In genomic region chr12:62813031-62813829, GRCh38 we compare ENCODE assay signal across 8 cellular contexts.
DNase-seq lines count a peak whose midpoint lies in the region; ATAC-seq and TF ChIP-seq lines count a peak whose summit lies in the region.

No MANE protein-coding gene starts in this region.

- no peak overlapping the region for H2BK5ac ChIP-seq in IMR-90 (ENCODE audit: low read depth, low read length, poor library complexity, severe bottlenecking)

- no peak overlapping the region for H4K5ac ChIP-seq in IMR-90 (ENCODE audit: low read depth, low read length)

- dilution Hi-C loops in IMR-90 (cut with HindIII; ENCODE audit: low sequenced_read_pairs, unreplicated experiment): no loop called here

- H3K27me3 ChIP-seq in IMR-90 (ENCODE audit: control insufficient read depth, insufficient read depth, low read length) (peaks cover 20% of the 10 kb centered on the region), lung (ENCODE audit: control insufficient read depth, insufficient read depth) (no peaks in the 10 kb centered on the region)

- H3K9me3 ChIP-seq in IMR-90 (ENCODE audit: control insufficient read depth, insufficient read depth, low read length) (no peaks in the 10 kb centered on the region), lung (ENCODE audit: control insufficient read depth in 2 of 2, insufficient read depth in 1 of 2, low read length in 1 of 2) (no peaks in the 10 kb centered on the region)

- peak overlapping the region; percentile 90 for H2AFZ ChIP-seq in IMR-90 (replicated peaks; ENCODE audit: low read length, poor library complexity)

- no CpG with 5 or more reads among the region's 18 CpGs for WGBS in IMR-90 (ENCODE audit: extremely low coverage in 2 of 2, insufficient read length in 1 of 2), 2 experiments
- 8 to 10% methylated on average over 18 of the region's 18 CpGs for WGBS in lung, 2 donors

- H3K4me1 ChIP-seq in IMR-90 (ENCODE audit: control insufficient read depth, insufficient read depth, low read length) (no peaks in the 10 kb centered on the region), lung (ENCODE audit: control insufficient read depth in 2 of 2, insufficient read depth in 2 of 2, low read length in 2 of 2) (peaks cover 4 to 5% of the 10 kb centered on the region in 2 donors)

- H3K23ac ChIP-seq in IMR-90 (ENCODE audit: low read depth, low read length): no peak overlapping the region

- H3K27ac ChIP-seq in IMR-90 (ENCODE audit: insufficient read depth, low read length): no peak overlapping the region
- no peak overlapping the region for H3K27ac ChIP-seq in lung (ENCODE audit: low read depth in 1 of 2, low read length in 1 of 2)

- H3K4me2 ChIP-seq in IMR-90 (ENCODE audit: low read depth, low read length): peak overlapping the region; percentile 95

- H2AK9ac ChIP-seq in IMR-90 (replicated peaks; ENCODE audit: low read depth, low read length, poor library complexity): peak overlapping the region; percentile 11

- intact Hi-C loops in IMR-90 (cut with micrococcal nuclease): loop anchor here (1.0 to 5.0 kb wide), 3 partner anchors 121 to 376 kb away; no protein-coding TSS in a partner anchor

- POLR2A ChIA-PET in IMR-90 (lab: Charles Lee; ENCODE audit: unreplicated experiment): interaction anchor here (0.5 kb wide), 1 partner anchor 511 kb away, joined by 4 read pairs; no protein-coding TSS in a partner anchor

- no peak overlapping the region for H3K18ac ChIP-seq in IMR-90 (ENCODE audit: low read depth, low read length)

- no peak overlapping the region for H3K14ac ChIP-seq in IMR-90 (replicated peaks; ENCODE audit: low read depth, low read length)

- H4K91ac ChIP-seq in IMR-90 (ENCODE audit: insufficient read depth, low read depth, low read length): no peak overlapping the region

- DNase-seq in AG10803 (ENCODE audit: low read depth): peak; percentile 75
- DNase-seq in IMR-90: peak; percentile 68
- DNase-seq in dermis microvascular lymphatic vessel endothelial cell (ENCODE audit: low read depth in 2 of 2): peak; percentile 44 to 74
- DNase-seq in lung (ENCODE audit: low spot score): peak; percentile 46
- peak; percentile 60 for DNase-seq in stimulated activated CD8-positive, alpha-beta memory T cell treated with anti-CD3 and anti-CD28 coated beads, Interleukin-4, amount 100 ng/mL, for 48 hours

- no peak overlapping the region for H3K4ac ChIP-seq in IMR-90 (ENCODE audit: low read depth, low read length)

- peak; percentile 70 for TF ChIP-seq RAD21 in IMR-90 (IDR thresholded peaks at IDR 0.05; ENCODE audit: low read length)

- H2AK5ac ChIP-seq in IMR-90 (ENCODE audit: low read depth, low read length): no peak overlapping the region

- H3K4me3 ChIP-seq in AG10803 (ENCODE audit: low read length) (peak overlapping the region; percentile 31), IMR-90 (ENCODE audit: insufficient read depth, low read depth, low read length) (no peak overlapping the region), WI38 (ENCODE audit: low read depth, low read length) (no peak overlapping the region), lung (no peak overlapping the region)

- no peak overlapping the region for H3K56ac ChIP-seq in IMR-90 (ENCODE audit: extremely low read depth, insufficient read depth, low read length)

- peak overlapping the region in 1 of 2 experiments; percentile 56; a peak in 2 of 4 replicates for H4K8ac ChIP-seq in IMR-90 (ENCODE audit: low read depth in 2 of 2, low read length in 2 of 2)

- 0 out of 2 replicates have a peak overlapping the region, but pooled peaks have one; percentile 40 for H2BK20ac ChIP-seq in IMR-90 (ENCODE audit: low read depth, low read length)

- ATAC-seq in GM18867 (IDR thresholded peaks at IDR 0.05; ENCODE audit: unreplicated experiment) (peak; percentile 48), IMR-90 (ENCODE audit: low read depth) (peak; percentile 89), lung (ENCODE audit: insufficient read depth, low FRiP score) (peak; percentile 58), GM21390 (IDR thresholded peaks at IDR 0.05; ENCODE audit: unreplicated experiment) (no peak)

- H3K79me1 ChIP-seq in IMR-90 (ENCODE audit: low read depth in 1 of 2, low read length in 2 of 2): no peaks in the 10 kb centered on the region

- no peak overlapping the region for H3K9ac ChIP-seq in IMR-90 (ENCODE audit: low read depth, low read length)

- no peaks in the 10 kb centered on the region for H4K20me1 ChIP-seq in IMR-90 (ENCODE audit: insufficient read depth, low read length)

- TF ChIP-seq CTCF in AG10803 (conservative IDR thresholded peaks at IDR 0.05; ENCODE audit: low read length): peak; percentile 89
- TF ChIP-seq CTCF in IMR-90 (conservative IDR thresholded peaks at IDR 0.05; ENCODE audit: low read depth, low read length): peak; percentile 65
- TF ChIP-seq CTCF in WI38 (IDR thresholded peaks at IDR 0.05; ENCODE audit: low read depth, low read length): peak; percentile 73
- TF ChIP-seq CTCF in lung (IDR thresholded peaks at IDR 0.05; ENCODE audit: control extremely low read depth, extremely low read depth): peak; percentile 31

- H3K9me1 ChIP-seq in IMR-90 (ENCODE audit: insufficient read depth, low read length): no peaks in the 10 kb centered on the region

- TF ChIP-seq POLR2A in IMR-90 (IDR thresholded peaks at IDR 0.05; ENCODE audit: low read depth, low read length): no peak

- CTCF ChIA-PET in IMR-90 (lab: Yijun Ruan, JAX): interaction anchor here (0.6 to 2.9 kb wide), 19 partner anchors 10 to 670 kb away, joined by 3 to 18 read pairs (median 3); partner anchors contain the start of gene PPM1H

- in situ Hi-C loops in IMR-90 (cut with MboI; ENCODE audit: low sequenced_read_pairs): no loop called here

- H2BK15ac ChIP-seq in IMR-90 (ENCODE audit: low read depth, low read length): no peak overlapping the region; the same call in 2 of the 3 replicates

- H3K36me3 ChIP-seq in IMR-90 (ENCODE audit: control insufficient read depth, insufficient read depth, low read length) (no peaks in the 10 kb centered on the region), lung (ENCODE audit: control insufficient read depth in 2 of 2, insufficient read depth in 2 of 2, low read length in 2 of 2) (no peaks in the 10 kb centered on the region)

- BruUV-seq in IMR-90 (replicated peaks; lab: Mats Ljungman, UMichigan): no TSS peak

- H2BK120ac ChIP-seq in IMR-90 (ENCODE audit: low read depth, low read length): no peak overlapping the region

TF ChIP-seq in IMR-90, 13 proteins besides CTCF, POLR2A, EP300 and RAD21:
- peak; percentile 69 for TF ChIP-seq SMC3 (IDR thresholded peaks at IDR 0.05; ENCODE audit: low read depth, low read length)
- no peak for TF ChIP-seq NFE2L2 (IDR thresholded peaks at IDR 0.05; ENCODE audit: low read depth, low read length)
- no peak for TF ChIP-seq MXI1 (IDR thresholded peaks at IDR 0.05; ENCODE audit: borderline replicate concordance, low read depth, low read length)
- no peak for TF ChIP-seq BHLHE40 (IDR thresholded peaks at IDR 0.05; ENCODE audit: low read depth, low read length)
- TF ChIP-seq ELK1 (IDR thresholded peaks at IDR 0.05; ENCODE audit: borderline replicate concordance, low read depth, low read length): no peak
- no peak for TF ChIP-seq RFX5 (IDR thresholded peaks at IDR 0.05; ENCODE audit: low read depth, low read length)

Comparison
In these comparisons a context has a peak if more than half of its experiments do, and no peak if none do; other contexts are left out.
1. CTCF ChIP-seq: peak in every context shown above with its lines; median percentile 89 in AG10803; 73 in WI38; 65 in IMR-90; 31 in lung.